ENCODE assay signal across 8 cellular contexts in the genomic region with DNA sequence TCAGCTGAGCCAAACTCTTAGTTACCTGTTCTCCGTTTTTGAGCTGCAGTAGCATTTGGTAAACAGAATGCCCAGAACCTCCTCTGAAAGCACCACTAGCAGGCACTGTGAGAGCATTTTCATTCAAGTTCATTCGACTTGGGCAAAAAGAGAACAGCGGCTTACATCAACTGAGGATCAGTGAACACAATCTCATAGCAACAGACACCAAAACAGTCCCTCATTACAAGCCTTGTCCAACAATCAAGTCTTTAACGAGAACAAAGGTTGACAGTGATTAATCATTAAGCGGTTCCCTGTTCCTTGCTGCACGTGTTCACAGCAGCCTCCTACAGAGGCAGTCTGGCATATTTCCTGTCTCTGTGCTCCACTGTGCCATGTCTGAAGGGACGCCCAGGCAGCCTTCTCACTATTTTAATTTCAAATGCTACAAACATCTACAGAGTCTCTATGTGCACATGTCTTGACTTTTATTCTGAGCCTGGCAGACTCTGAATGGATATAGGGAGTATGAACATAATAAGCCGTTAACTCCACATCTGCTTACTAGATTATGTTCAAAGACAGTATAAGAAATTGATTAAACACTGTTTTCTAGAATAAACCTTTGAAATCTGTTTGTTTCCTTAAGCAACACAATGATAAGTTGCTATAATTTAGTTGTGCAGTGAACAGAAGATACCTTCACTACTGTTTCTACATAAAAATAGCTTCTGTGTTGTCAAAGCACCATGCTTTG.
DNase-seq lines count a peak whose midpoint lies in the region; ATAC-seq and TF ChIP-seq lines count a peak whose summit lies in the region.

No MANE protein-coding gene starts in this region.

- peak overlapping the region; percentile 51 to 52 for H3K27ac ChIP-seq in tibial artery

- H3K4me1 ChIP-seq in mucosa of descending colon (ENCODE audit: low read depth) (peaks cover 15% of the 10 kb centered on the region), tibial artery (peaks cover 0 to 21% (median 8%) of the 10 kb centered on the region in 4 donors)

- DNase-seq in NCI-H146 (lab: John Stamatoyannopoulos, UW), result peak; percentile 46
- DNase-seq in NCI-H146 treated with DMSO at 0.1 percent for 48 hours (lab: John Stamatoyannopoulos, UW; ENCODE audit: unreplicated experiment), result no peak
- DNase-seq in NCI-H1694 treated with DMSO at 0.1 percent for 48 hours (lab: John Stamatoyannopoulos, UW), result peak; percentile 58
- DNase-seq in activated CD8-positive, alpha-beta T cell treated with anti-CD3 and anti-CD28 coated beads for 36 hours, result peak; percentile 61
- DNase-seq in endothelial cell (ENCODE audit: low spot score), result peak; percentile 8
- peak in 2 of 3 donors; percentile 41 to 59 for DNase-seq in mucosa of descending colon
- peak in 1 of 2 donors; percentile 62 for DNase-seq in tibial artery

- POLR2A ChIA-PET in activated CD8-positive, alpha-beta T cell treated with anti-CD3 and anti-CD28 coated beads for 36 hours (lab: Charles Lee), result interaction anchor here (1.7 kb wide), 1 partner anchor 14 kb away, joined by 4 read pairs; no protein-coding TSS in a partner anchor

- H3K4me1 Mint-ChIP-seq in activated CD8-positive, alpha-beta T cell treated with anti-CD3 and anti-CD28 coated beads for 36 hours (ENCODE audit: low read depth), result peaks cover 58% of the 10 kb centered on the region
- peaks cover 26% of the 10 kb centered on the region for H3K4me1 Mint-ChIP-seq in endothelial cell (ENCODE audit: unreplicated experiment)

- H3K9me3 Mint-ChIP-seq in activated CD8-positive, alpha-beta T cell treated with anti-CD3 and anti-CD28 coated beads for 36 hours, result no peaks in the 10 kb centered on the region
- H3K9me3 Mint-ChIP-seq in endothelial cell (ENCODE audit: unreplicated experiment), result no peaks in the 10 kb centered on the region

- H3K27me3 Mint-ChIP-seq in activated CD8-positive, alpha-beta T cell treated with anti-CD3 and anti-CD28 coated beads for 36 hours, result no peaks in the 10 kb centered on the region
- peaks cover 3% of the 10 kb centered on the region for H3K27me3 Mint-ChIP-seq in endothelial cell (ENCODE audit: unreplicated experiment)

- CTCF ChIA-PET in activated CD8-positive, alpha-beta T cell treated with anti-CD3 and anti-CD28 coated beads for 36 hours (lab: Charles Lee), result interaction anchor here (0.8 to 4.8 kb wide), 11 partner anchors 11 to 331 kb away, joined by 3 to 21 read pairs (median 4); partner anchors contain the start of gene MAML2

- intact Hi-C loops in activated CD8-positive, alpha-beta T cell treated with anti-CD3 and anti-CD28 coated beads for 36 hours (cut with micrococcal nuclease), result loop anchor here (5.0 kb wide), 3 partner anchors 50 to 330 kb away; partner anchors contain the start of gene MAML2
- intact Hi-C loops in mucosa of descending colon (cut with DNase I, micrococcal nuclease), result loop anchor here in 1 of 2 donors (1.0 kb wide), 1 partner anchor 331 kb away; the partner anchor contains the start of gene MAML2
- intact Hi-C loops in tibial artery (cut with DNase I; ENCODE audit: low total_unique reads), result no loop called here

- peaks cover 3% of the 10 kb centered on the region for H3K36me3 Mint-ChIP-seq in activated CD8-positive, alpha-beta T cell treated with anti-CD3 and anti-CD28 coated beads for 36 hours (ENCODE audit: low read depth)
- no peaks in the 10 kb centered on the region for H3K36me3 Mint-ChIP-seq in endothelial cell (ENCODE audit: low read depth, unreplicated experiment)

- peak; percentile 84 for ATAC-seq in HG02610 (IDR thresholded peaks at IDR 0.05; ENCODE audit: unreplicated experiment)
- peak; percentile 56 for ATAC-seq in activated CD8-positive, alpha-beta T cell treated with anti-CD3 and anti-CD28 coated beads for 36 hours
- peak; percentile 99 for ATAC-seq in mucosa of descending colon

- H3K4me3 ChIP-seq in mucosa of descending colon, result no peak overlapping the region
- H3K4me3 ChIP-seq in tibial artery, result peak overlapping the region in 1 of 2 donors; percentile 2

- H3K36me3 ChIP-seq in mucosa of descending colon (ENCODE audit: low read depth) (no peaks in the 10 kb centered on the region), tibial artery (no peaks in the 10 kb centered on the region)

- TF ChIP-seq CTCF in activated CD8-positive, alpha-beta T cell treated with anti-CD3 and anti-CD28 coated beads for 36 hours (IDR thresholded peaks at IDR 0.05), result peak; percentile 55
- TF ChIP-seq CTCF in endothelial cell (IDR thresholded peaks at IDR 0.05; ENCODE audit: unreplicated experiment) (no peak), mucosa of descending colon (IDR thresholded peaks at IDR 0.05) (peak; percentile 24), tibial artery (IDR thresholded peaks at IDR 0.05) (peak; percentile 50 to 56)

- H3K9me3 ChIP-seq in mucosa of descending colon, result no peaks in the 10 kb centered on the region
- no peaks in the 10 kb centered on the region for H3K9me3 ChIP-seq in tibial artery

- H3K27me3 ChIP-seq in tibial artery, result no peaks in the 10 kb centered on the region

- H3K4me3 Mint-ChIP-seq in activated CD8-positive, alpha-beta T cell treated with anti-CD3 and anti-CD28 coated beads for 36 hours, result peak overlapping the region; percentile 45
- H3K4me3 Mint-ChIP-seq in endothelial cell (ENCODE audit: unreplicated experiment), result no peak overlapping the region

- H3K27ac Mint-ChIP-seq in activated CD8-positive, alpha-beta T cell treated with anti-CD3 and anti-CD28 coated beads for 36 hours, result peak overlapping the region; percentile 90
- peak overlapping the region; percentile 75 for H3K27ac Mint-ChIP-seq in endothelial cell (ENCODE audit: unreplicated experiment)
